Comparison of ENCODE assay signal across 27 cellular contexts in genomic region chr3:56404884-56405283, GRCh38.
"Had no signal": no experiment of that assay in that cellular context is flagged by ENCODE, and none has a peak within 500 bp of the region (broad histone marks: within the 10 kb centered on the region; RNA-seq: fewer than 3 reads in every experiment).

No MANE protein-coding gene starts in this region.

- H3K27me3 Mint-ChIP-seq: progenitor cell of endocrine pancreas had no signal

- H3K36me3 Mint-ChIP-seq: natural killer cell; neural progenitor cell; stimulated activated memory B cell treated with anti-CD40 and anti-IgM and Interleukin-4, amounts not matched to agents 10 μg/mL and 1 μg/mL and 100 μg/mL, for 72 hours; type B pancreatic cell had no signal

- H3K9me3 Mint-ChIP-seq: natural killer cell, neural progenitor cell, type B pancreatic cell had no signal

- H3K4me3 Mint-ChIP-seq: natural killer cell; nephron; neural progenitor cell; stimulated activated memory B cell treated with anti-CD40 and anti-IgM and Interleukin-4, amounts not matched to agents 10 μg/mL and 1 μg/mL and 100 μg/mL, for 72 hours; stimulated activated naive CD8-positive, alpha-beta T cell treated with anti-CD3 and anti-CD28 coated beads, Interleukin-15, amount 100 ng/mL, for 72 hours; type B pancreatic cell had no signal

- DNase-seq: natural killer cell; occipital lobe; ovary; posterior cingulate gyrus; psoas muscle; right cardiac atrium; sigmoid colon; small intestine; stimulated activated CD4-positive, alpha-beta T cell treated with anti-CD3 and anti-CD28 coated beads, Interleukin-12 subunit alpha, Interleukin-12 subunit beta, amount 100 ng/mL, for 4 hours; stimulated activated CD4-positive, alpha-beta T cell treated with anti-CD3 and anti-CD28 coated beads, Interleukin-1b, Interleukin-23, amount 100 ng/mL, for 48 hours; stimulated activated CD4-positive, alpha-beta T cell treated with anti-CD3 and anti-CD28 coated beads, Interleukin-4, amount 100 ng/mL, for 1 hour; stimulated activated CD4-positive, alpha-beta T cell treated with anti-CD3 and anti-CD28 coated beads, Interleukin-4, amount 100 ng/mL, for 4 hours; stimulated activated CD8-positive, alpha-beta memory T cell treated with anti-CD3 and anti-CD28 coated beads, Interleukin-4, amount 100 ng/mL, for 48 hours; stimulated activated naive CD4-positive, alpha-beta T cell; stimulated activated naive CD8-positive, alpha-beta T cell treated with anti-CD3 and anti-CD28 coated beads, Interleukin-15, amount 100 ng/mL, for 72 hours; stimulated activated naive CD8-positive, alpha-beta T cell treated with anti-CD3 and anti-CD28 coated beads, Interleukin-15, Interleukin-2, amounts not matched to agents 100 U/mL and 50 U/mL, for 24 hours; substantia nigra; testis; tibial artery; transverse colon; upper lobe of right lung; uterus had no signal

- H3K27ac Mint-ChIP-seq: natural killer cell; nephron; neural progenitor cell; progenitor cell of endocrine pancreas; stimulated activated memory B cell treated with anti-CD40 and anti-IgM and Interleukin-4, amounts not matched to agents 10 μg/mL and 1 μg/mL and 100 μg/mL, for 72 hours; stimulated activated naive CD8-positive, alpha-beta T cell treated with anti-CD3 and anti-CD28 coated beads, Interleukin-15, amount 100 ng/mL, for 72 hours; type B pancreatic cell had no signal

- ATAC-seq: natural killer cell; psoas muscle; right cardiac atrium; stimulated activated memory B cell treated with anti-CD40 and anti-IgM and Interleukin-4, amounts not matched to agents 10 μg/mL and 1 μg/mL and 100 μg/mL, for 72 hours; stimulated activated naive CD8-positive, alpha-beta T cell treated with anti-CD3 and anti-CD28 coated beads, Interleukin-15, amount 100 ng/mL, for 72 hours; stimulated activated naive CD8-positive, alpha-beta T cell treated with anti-CD3 and anti-CD28 coated beads, Interleukin-15, Interleukin-2, amounts not matched to agents 100 U/mL and 50 U/mL, for 24 hours; upper lobe of right lung had no signal

- H3K4me1 Mint-ChIP-seq: natural killer cell; nephron; neural progenitor cell; stimulated activated memory B cell treated with anti-CD40 and anti-IgM and Interleukin-4, amounts not matched to agents 10 μg/mL and 1 μg/mL and 100 μg/mL, for 72 hours; stimulated activated naive CD8-positive, alpha-beta T cell treated with anti-CD3 and anti-CD28 coated beads, Interleukin-15, amount 100 ng/mL, for 72 hours had no signal
